In the genomic region with DNA sequence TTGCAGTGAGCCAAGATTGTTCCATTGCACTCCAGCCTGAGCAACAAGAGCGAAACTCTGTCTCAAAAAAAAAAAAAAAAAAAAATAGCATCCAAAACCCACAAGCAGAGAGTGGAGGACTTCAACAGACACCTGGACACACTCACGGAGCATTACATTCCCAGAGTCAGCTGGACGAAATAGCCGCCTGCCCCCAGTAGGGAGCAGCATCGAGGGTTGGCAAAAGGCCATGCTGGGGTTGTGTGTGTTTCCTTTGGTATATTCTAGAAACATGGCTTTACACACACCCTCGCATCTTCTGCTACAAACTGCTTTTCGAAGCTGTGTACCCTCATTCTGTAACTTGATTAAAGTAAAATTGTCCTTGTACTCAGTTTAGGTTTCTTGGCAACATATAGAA, we compare ENCODE assay signal across 1 cellular context.
TF ChIP-seq lines count a peak whose summit lies in the region.

No MANE protein-coding gene starts in this region.

TF ChIP-seq in HCT116, 20 proteins besides CTCF, POLR2A, EP300 and RAD21 (continued from another document):
- TF ChIP-seq, protein P1, sequence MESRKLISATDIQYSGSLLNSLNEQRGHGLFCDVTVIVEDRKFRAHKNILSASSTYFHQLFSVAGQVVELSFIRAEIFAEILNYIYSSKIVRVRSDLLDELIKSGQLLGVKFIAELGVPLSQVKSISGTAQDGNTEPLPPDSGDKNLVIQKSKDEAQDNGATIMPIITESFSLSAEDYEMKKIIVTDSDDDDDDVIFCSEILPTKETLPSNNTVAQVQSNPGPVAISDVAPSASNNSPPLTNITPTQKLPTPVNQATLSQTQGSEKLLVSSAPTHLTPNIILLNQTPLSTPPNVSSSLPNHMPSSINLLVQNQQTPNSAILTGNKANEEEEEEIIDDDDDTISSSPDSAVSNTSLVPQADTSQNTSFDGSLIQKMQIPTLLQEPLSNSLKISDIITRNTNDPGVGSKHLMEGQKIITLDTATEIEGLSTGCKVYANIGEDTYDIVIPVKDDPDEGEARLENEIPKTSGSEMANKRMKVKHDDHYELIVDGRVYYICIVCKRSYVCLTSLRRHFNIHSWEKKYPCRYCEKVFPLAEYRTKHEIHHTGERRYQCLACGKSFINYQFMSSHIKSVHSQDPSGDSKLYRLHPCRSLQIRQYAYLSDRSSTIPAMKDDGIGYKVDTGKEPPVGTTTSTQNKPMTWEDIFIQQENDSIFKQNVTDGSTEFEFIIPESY (IDR thresholded peaks at IDR 0.05; ENCODE audit: extremely low read depth, insufficient replicate concordance, low read length), result no peak
- TF ChIP-seq YY1 (IDR thresholded peaks at IDR 0.05; ENCODE audit: extremely low read depth, insufficient replicate concordance, low read depth, low read length) (no peak), FOSL1 (IDR thresholded peaks at IDR 0.05; ENCODE audit: low read depth) (no peak), POLR2AphosphoS5 (IDR thresholded peaks at IDR 0.05; ENCODE audit: low read depth, low read length) (no peak), SRF (IDR thresholded peaks at IDR 0.05; ENCODE audit: low read depth) (no peak), ZFX (IDR thresholded peaks at IDR 0.05) (no peak), EGR1 (IDR thresholded peaks at IDR 0.05; ENCODE audit: low read depth) (no peak), TCF7L2 (IDR thresholded peaks at IDR 0.05; ENCODE audit: borderline replicate concordance, extremely low read depth, insufficient read depth, insufficient read length) (no peak), SIN3A (IDR thresholded peaks at IDR 0.05; ENCODE audit: low read depth) (no peak), ZNF274 (IDR thresholded peaks at IDR 0.05; ENCODE audit: low read depth, low read length) (no peak)
- TF ChIP-seq, protein P2, sequence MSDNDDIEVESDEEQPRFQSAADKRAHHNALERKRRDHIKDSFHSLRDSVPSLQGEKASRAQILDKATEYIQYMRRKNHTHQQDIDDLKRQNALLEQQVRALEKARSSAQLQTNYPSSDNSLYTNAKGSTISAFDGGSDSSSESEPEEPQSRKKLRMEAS (IDR thresholded peaks at IDR 0.05), result no peak
- TF ChIP-seq, protein P3, sequence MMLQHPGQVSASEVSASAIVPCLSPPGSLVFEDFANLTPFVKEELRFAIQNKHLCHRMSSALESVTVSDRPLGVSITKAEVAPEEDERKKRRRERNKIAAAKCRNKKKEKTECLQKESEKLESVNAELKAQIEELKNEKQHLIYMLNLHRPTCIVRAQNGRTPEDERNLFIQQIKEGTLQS (IDR thresholded peaks at IDR 0.05), result no peak
